In genomic region chr21:15058718-15059316, GRCh38 we compare ENCODE assay signal across 9 cellular contexts. TPM values are rescaled to one million over a fixed set of nuclear protein-coding genes. Genes with fewer than 3 reads are reported as not detected.
DNase-seq lines count a peak whose midpoint lies in the region; ATAC-seq and TF ChIP-seq lines count a peak whose summit lies in the region.
"Had no signal": no experiment of that assay in that cellular context is flagged by ENCODE, and none has a peak within 500 bp of the region (broad histone marks: within the 10 kb centered on the region; RNA-seq: fewer than 3 reads in every experiment).

No MANE protein-coding gene starts in this region.

- H3K27me3 ChIP-seq in left ventricle myocardium inferior (ENCODE audit: low read depth) (no peaks in the 10 kb centered on the region), SJSA1 (replicated peaks) (no peaks in the 10 kb centered on the region), hepatocyte (no peaks in the 10 kb centered on the region)

- H3K9me2 ChIP-seq in hepatocyte (replicated peaks; ENCODE audit: insufficient read depth) = no peaks in the 10 kb centered on the region

- 47% methylated on average over 2 of the region's 2 CpGs for WGBS in hepatocyte (ENCODE audit: low lambda C conversion rate, missing lambda C conversion rate)
- 36% methylated on average over 2 of the region's 2 CpGs for WGBS in urinary bladder

- DNase-seq in left ventricle myocardium inferior (no peak), Right ventricle myocardium inferior (ENCODE audit: missing footprints) (no peak), SJSA1 (ENCODE audit: low read depth in 1 of 2, low spot score in 2 of 2) (peak in 1 of 2 experiments; percentile 68), hepatocyte (ENCODE audit: low spot score) (peak; percentile 44), DMS53 treated with DMSO at 0.1 percent for 48 hours (lab: John Stamatoyannopoulos, UW; ENCODE audit: unreplicated experiment) (no peak)
- DNase-seq in activated CD4-positive, alpha-beta T cell treated with anti-CD3 and anti-CD28 coated beads, Interleukin-2, amount 50 U/mL, for 48 hours = no peak
- DNase-seq: SW 1271 had no signal

- intact Hi-C loops in left ventricle myocardium inferior (cut with micrococcal nuclease) (no loop called here), Right ventricle myocardium inferior (cut with DNase I) (no loop called here)

- no peak overlapping the region for H2AFZ ChIP-seq in hepatocyte

- H3K36me3 ChIP-seq in left ventricle myocardium inferior = no peaks in the 10 kb centered on the region
- H3K36me3 ChIP-seq in SJSA1 = no peaks in the 10 kb centered on the region; the same call in 1 of the 2 replicates
- no peaks in the 10 kb centered on the region for H3K36me3 ChIP-seq in hepatocyte (replicated peaks; ENCODE audit: insufficient read depth, low read depth)
- H3K36me3 ChIP-seq in urinary bladder (ENCODE audit: insufficient read depth) = no peaks in the 10 kb centered on the region

- peak overlapping the region; percentile 60 for H3K4me2 ChIP-seq in hepatocyte

- H3K4me1 ChIP-seq in left ventricle myocardium inferior = peaks cover 100% of the 10 kb centered on the region
- H3K4me1 ChIP-seq in SJSA1 (replicated peaks) = peaks cover 63% of the 10 kb centered on the region
- H3K4me1 ChIP-seq in hepatocyte (ENCODE audit: insufficient read depth) = peaks cover 61% of the 10 kb centered on the region
- peaks cover 2% of the 10 kb centered on the region for H3K4me1 ChIP-seq in urinary bladder (ENCODE audit: insufficient read depth)

- ATAC-seq in Right ventricle myocardium inferior (no peak), HG03108 (IDR thresholded peaks at IDR 0.05; ENCODE audit: unreplicated experiment) (no peak)

- H3K27ac ChIP-seq in left ventricle myocardium inferior (replicated peaks) (peak overlapping the region; percentile 24), SJSA1 (peak overlapping the region; percentile 45), hepatocyte (peak overlapping the region; percentile 51), urinary bladder (ENCODE audit: low read depth) (peak overlapping the region; percentile 23)

- H3K9me3 ChIP-seq in left ventricle myocardium inferior (replicated peaks) (no peaks in the 10 kb centered on the region), SJSA1 (replicated peaks) (no peaks in the 10 kb centered on the region), hepatocyte (ENCODE audit: low read depth) (no peaks in the 10 kb centered on the region)

- H3K79me2 ChIP-seq in hepatocyte = peaks cover 100% of the 10 kb centered on the region

- H4K20me1 ChIP-seq in hepatocyte (ENCODE audit: insufficient read depth, poor library complexity, severe bottlenecking) = peaks cover 76% of the 10 kb centered on the region

- H3K4me3 ChIP-seq in left ventricle myocardium inferior = peak overlapping the region; percentile 39
- H3K4me3 ChIP-seq in SJSA1 = peak overlapping the region; percentile 14
- no peak overlapping the region for H3K4me3 ChIP-seq in hepatocyte
- no peak overlapping the region for H3K4me3 ChIP-seq in urinary bladder (ENCODE audit: low read depth, low read length)

- TF ChIP-seq CTCF in left ventricle myocardium inferior (IDR thresholded peaks at IDR 0.05; ENCODE audit: borderline replicate concordance) = no peak
- no peak for TF ChIP-seq CTCF in hepatocyte (IDR thresholded peaks at IDR 0.05; ENCODE audit: poor library complexity)

RNA-seq across cellular contexts. Expression of gene NRIP1, which starts 6.0 kb away (rescaled TPM):
- 16.8 TPM for total RNA-seq in left ventricle myocardium inferior
- 16.0 TPM for total RNA-seq in Right ventricle myocardium inferior
- total RNA-seq in SJSA1 (2014; rRNA removed; shearing (Covaris generic)) = 19.6 and 26.0 TPM in 2 replicates
- 58.5 and 62.4 TPM in 2 replicates for total RNA-seq in hepatocyte
- polyA plus RNA-seq in hepatocyte = 11.5 and 12.0 TPM in 2 replicates
- total RNA-seq in urinary bladder = 104 TPM
- polyA plus RNA-seq in urinary bladder = 11.2 TPM

Comparison
In these comparisons a context has a peak if more than half of its experiments do, and no peak if none do; other contexts are left out.
1. H3K4me3 ChIP-seq: peak in left ventricle myocardium inferior (single experiment) and SJSA1 (single experiment); none in hepatocyte (single experiment) and urinary bladder (single experiment).
2. Peak in every context shown above with its lines, with median percentiles within 50 percentile points of each other: H3K27ac ChIP-seq.